In genomic region chr21:42109473-42109872, GRCh38 we compare ENCODE assay signal across 27 cellular contexts. TPM values are rescaled to one million over a fixed set of nuclear protein-coding genes. Genes with fewer than 3 reads are reported as not detected.
"Had no signal": no experiment of that assay in that cellular context is flagged by ENCODE, and none has a peak within 500 bp of the region (broad histone marks: within the 10 kb centered on the region; RNA-seq: fewer than 3 reads in every experiment).

No MANE protein-coding gene starts in this region.

- H3K4me1 ChIP-seq: prostate gland had no signal

- H3K4me3 ChIP-seq: heart left ventricle, lower lobe of right lung, pancreas, prostate gland, skin epidermis, suprapubic skin, thoracic aorta, tibial artery had no signal

- H3K27ac ChIP-seq: lower lobe of right lung, pancreas, prostate gland, skin epidermis, suprapubic skin, thoracic aorta, tibial artery had no signal

- H3K27me3 ChIP-seq: pancreas, suprapubic skin had no signal

- H3K9me3 ChIP-seq: heart left ventricle, lower lobe of right lung, pancreas, prostate gland, suprapubic skin, thoracic aorta, tibial artery had no signal

- ATAC-seq: heart left ventricle; left lobe of liver; lower lobe of right lung; naive thymus-derived CD8-positive, alpha-beta T cell; pancreas; right cardiac atrium; sciatic nerve; stimulated activated effector memory CD8-positive, alpha-beta T cell treated with anti-CD3 and anti-CD28 coated beads, Interleukin-12 subunit alpha, Interleukin-12 subunit beta, amount 100 ng/mL, for 72 hours had no signal

- DNase-seq: hypothalamus; immature natural killer cell; lower lobe of right lung; mammary epithelial cell; mesenchymal stem cell; nucleus accumbens; retina; stimulated activated CD4-positive, alpha-beta T cell treated with anti-CD3 and anti-CD28 coated beads, Interleukin-4, amount 100 ng/mL, for 24 hours; stimulated activated naive CD4-positive, alpha-beta T cell; tibial artery; trophoblast cell had no signal

- H3K36me3 ChIP-seq: heart left ventricle, lower lobe of right lung, pancreas, prostate gland, suprapubic skin, thoracic aorta, tibial artery had no signal

RNA-seq across cellular contexts. Expression of gene UMODL1, which starts 38.4 kb away (rescaled TPM):
- total RNA-seq: kidney epithelial cell, mucosa of gallbladder, neural crest cell, osteoblast, right cardiac atrium, sciatic nerve, urinary bladder had no signal
- polyA plus RNA-seq: heart left ventricle, immature natural killer cell, mammary epithelial cell, right cardiac atrium, urinary bladder had no signal
